ENCODE assay signal across 8 cellular contexts in the genomic region with DNA sequence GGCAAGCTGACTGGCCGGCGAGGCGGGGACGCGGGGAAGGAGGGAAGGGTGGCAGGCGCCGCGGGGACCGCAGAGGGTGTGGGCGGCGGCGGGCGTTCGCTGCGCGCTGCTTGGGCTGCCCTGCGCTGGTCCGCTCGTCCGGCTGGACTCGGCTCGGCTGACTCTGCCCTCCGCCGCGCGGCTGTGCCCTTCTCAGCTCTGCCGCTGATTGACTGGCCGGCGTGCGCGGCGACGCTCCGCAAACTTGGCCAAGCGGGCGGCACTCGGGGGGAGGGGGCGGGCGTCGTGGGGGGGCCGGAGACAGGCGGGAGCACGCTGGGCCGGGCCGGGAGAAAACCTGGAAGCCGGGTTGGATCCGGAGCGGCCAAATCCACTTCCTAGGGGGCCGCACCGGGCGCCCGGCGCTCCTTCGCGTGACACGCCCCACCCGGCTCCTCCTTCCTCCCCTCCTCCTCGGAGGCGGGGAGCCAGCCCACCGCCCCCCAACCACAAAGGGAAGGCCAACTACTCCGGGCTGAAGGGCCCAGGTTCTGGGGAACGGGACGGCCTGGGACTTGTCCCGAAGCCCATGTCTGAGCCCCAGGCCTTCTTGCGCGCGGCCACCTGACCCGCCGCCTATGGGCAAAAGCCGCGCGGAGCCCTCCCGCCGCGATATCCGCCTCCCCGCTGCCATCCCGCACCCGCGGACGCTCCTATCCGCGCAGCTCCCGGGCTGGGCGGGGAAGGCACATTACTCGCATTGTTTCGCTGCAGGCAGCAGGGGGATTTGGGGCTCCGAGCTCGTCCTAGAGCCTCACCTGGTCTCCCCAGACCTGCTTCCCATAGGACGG. TPM values are rescaled to one million over a fixed set of nuclear protein-coding genes. Genes with fewer than 3 reads are reported as not detected.
DNase-seq lines count a peak whose midpoint lies in the region; ATAC-seq, FAIRE-seq and TF ChIP-seq lines count a peak whose summit lies in the region.

GPC4 (minus strand) TSS at position 214 of the 830 bp plus-strand sequence. CDS start 524 bp downstream, outside the sequence.

- H3K4me1 Mint-ChIP-seq in brain, result peaks cover 49% of the 10 kb centered on the region
- H3K4me1 Mint-ChIP-seq in stimulated activated memory B cell treated with anti-CD40 and anti-IgM and Interleukin-4, amounts not matched to agents 10 μg/mL and 1 μg/mL and 100 μg/mL, for 72 hours, result peaks cover 5% of the 10 kb centered on the region
- peaks cover 0 to 1% of the 10 kb centered on the region in 2 donors for H3K4me1 Mint-ChIP-seq in effector memory CD8-positive, alpha-beta T cell (ENCODE audit: low read depth in 2 of 2)

- DNase-seq in NCI-H1436 (lab: John Stamatoyannopoulos, UW), result peak; percentile 24
- DNase-seq in NCI-H1436 treated with DMSO at 0.1 percent for 48 hours (lab: John Stamatoyannopoulos, UW), result no peak
- DNase-seq in MM.1S, result peak; percentile 48
- peak; percentile 90 for DNase-seq in kidney
- no peak for DNase-seq in effector memory CD8-positive, alpha-beta T cell

- no peak for TF ChIP-seq CTCF in MM.1S (IDR thresholded peaks at IDR 0.05; ENCODE audit: low read length)
- peak in 1 of 2 experiments; percentile 24 for TF ChIP-seq CTCF in brain (conservative IDR thresholded peaks at IDR 0.05)
- TF ChIP-seq CTCF in kidney (IDR thresholded peaks at IDR 0.05; ENCODE audit: borderline replicate concordance, extremely low read depth, insufficient read depth), result no peak

- H3K4me3 ChIP-seq in MM.1S (ENCODE audit: low read length) (peak within 1 kb of the TSS; percentile 74), kidney (ENCODE audit: low read length in 2 of 2) (peak within 1 kb of the TSS; percentile 63 to 70)

- H3K9me3 ChIP-seq in MM.1S (replicated peaks; ENCODE audit: insufficient read depth, low read length) (no peaks in the 10 kb centered on the region), kidney (ENCODE audit: control insufficient read depth in 1 of 2, low read length in 2 of 2) (no peaks in the 10 kb centered on the region)

- H2AFZ ChIP-seq in MM.1S (ENCODE audit: low read length), result peak within 1 kb of the TSS; percentile 77

- H3K27ac Mint-ChIP-seq in brain, result peak within 1 kb of the TSS; percentile 66 to 93 (median 89)
- peak within 1 kb of the TSS; percentile 24 for H3K27ac Mint-ChIP-seq in stimulated activated memory B cell treated with anti-CD40 and anti-IgM and Interleukin-4, amounts not matched to agents 10 μg/mL and 1 μg/mL and 100 μg/mL, for 72 hours
- no peak within 1 kb of the TSS for H3K27ac Mint-ChIP-seq in effector memory CD8-positive, alpha-beta T cell

- H3K36me3 Mint-ChIP-seq in brain, result no peaks in the 10 kb centered on the region
- H3K36me3 Mint-ChIP-seq in stimulated activated memory B cell treated with anti-CD40 and anti-IgM and Interleukin-4, amounts not matched to agents 10 μg/mL and 1 μg/mL and 100 μg/mL, for 72 hours, result no peaks in the 10 kb centered on the region
- no peaks in the 10 kb centered on the region for H3K36me3 Mint-ChIP-seq in effector memory CD8-positive, alpha-beta T cell (ENCODE audit: insufficient read depth)

- ATAC-seq in stimulated activated memory B cell treated with anti-CD40 and anti-IgM and Interleukin-4, amounts not matched to agents 10 μg/mL and 1 μg/mL and 100 μg/mL, for 72 hours, result no peak
- ATAC-seq in GM18868 (IDR thresholded peaks at IDR 0.05; ENCODE audit: unreplicated experiment), result no peak
- no peak for ATAC-seq in effector memory CD8-positive, alpha-beta T cell (replicated peaks)

- no peaks in the 10 kb centered on the region for H3K9me2 ChIP-seq in MM.1S (replicated peaks; ENCODE audit: insufficient read depth, low read length)

- H3K9me3 Mint-ChIP-seq in brain, result no peaks in the 10 kb centered on the region
- H3K9me3 Mint-ChIP-seq in stimulated activated memory B cell treated with anti-CD40 and anti-IgM and Interleukin-4, amounts not matched to agents 10 μg/mL and 1 μg/mL and 100 μg/mL, for 72 hours, result peaks cover 3% of the 10 kb centered on the region
- H3K9me3 Mint-ChIP-seq in effector memory CD8-positive, alpha-beta T cell, result peaks cover 0 to 2% of the 10 kb centered on the region in 2 donors

- FAIRE-seq in kidney (lab: Jason Lieb, UNC), result no peak

- H4K20me1 ChIP-seq in MM.1S (ENCODE audit: insufficient read depth, low read length), result no peaks in the 10 kb centered on the region

- peak within 1 kb of the TSS; percentile 87 to 94 (median 93) for H3K4me3 Mint-ChIP-seq in brain
- peak within 1 kb of the TSS; percentile 71 for H3K4me3 Mint-ChIP-seq in stimulated activated memory B cell treated with anti-CD40 and anti-IgM and Interleukin-4, amounts not matched to agents 10 μg/mL and 1 μg/mL and 100 μg/mL, for 72 hours
- H3K4me3 Mint-ChIP-seq in effector memory CD8-positive, alpha-beta T cell, result peak within 1 kb of the TSS in 1 of 2 donors; percentile 19

- H3K27me3 Mint-ChIP-seq in brain, result peaks cover 16% of the 10 kb centered on the region
- H3K27me3 Mint-ChIP-seq in stimulated activated memory B cell treated with anti-CD40 and anti-IgM and Interleukin-4, amounts not matched to agents 10 μg/mL and 1 μg/mL and 100 μg/mL, for 72 hours, result peaks cover 35% of the 10 kb centered on the region
- peaks cover 7 to 64% of the 10 kb centered on the region in 2 donors for H3K27me3 Mint-ChIP-seq in effector memory CD8-positive, alpha-beta T cell

- H3K9ac ChIP-seq in MM.1S (ENCODE audit: low read length), result peak within 1 kb of the TSS; percentile 65
- peak within 1 kb of the TSS in 1 of 2 donors; percentile 61 for H3K9ac ChIP-seq in kidney (ENCODE audit: low read length in 2 of 2)

- H3F3A ChIP-seq in MM.1S (ENCODE audit: insufficient read depth, low read length), result no peaks in the 10 kb centered on the region

- no peaks in the 10 kb centered on the region for H3K79me2 ChIP-seq in MM.1S (ENCODE audit: low read length)

- intact Hi-C loops in kidney (cut with DNase I), result no loop called here

- H3K27ac ChIP-seq in MM.1S (ENCODE audit: low read length) (no peak within 1 kb of the TSS), kidney (ENCODE audit: low read depth in 2 of 2, low read length in 2 of 2) (peak within 1 kb of the TSS in 1 of 2 donors; percentile 43)

- no peaks in the 10 kb centered on the region for H3K27me3 ChIP-seq in MM.1S (replicated peaks; ENCODE audit: insufficient read depth, low read length)

- H3K36me3 ChIP-seq in MM.1S (replicated peaks; ENCODE audit: insufficient read depth, low read length), result no peaks in the 10 kb centered on the region
- H3K36me3 ChIP-seq in kidney (ENCODE audit: control insufficient read depth in 1 of 2, insufficient read depth in 2 of 2, low read length in 2 of 2), result no peaks in the 10 kb centered on the region

- H3K4me1 ChIP-seq in MM.1S (ENCODE audit: low read length), result no peaks in the 10 kb centered on the region
- H3K4me1 ChIP-seq in kidney (ENCODE audit: control insufficient read depth in 1 of 2, insufficient read depth in 1 of 2, low read depth in 1 of 2, low read length in 2 of 2), result peaks cover 0 to 2% of the 10 kb centered on the region in 2 donors

- peak within 1 kb of the TSS; percentile 73; the same call in 1 of the 2 replicates for H3K4me2 ChIP-seq in MM.1S (ENCODE audit: low read depth, low read length)

RNA-seq across cellular contexts. Expression of gene GPC4, which starts in this region (rescaled TPM):
- 3.7 TPM for polyA plus RNA-seq in brain (ENCODE audit: insufficient read depth, low read depth, low replicate concordance)
- 70.3 TPM for total RNA-seq in kidney
- polyA plus RNA-seq in kidney (ENCODE audit: insufficient read depth, low read depth, low replicate concordance), result 19.5 TPM

Comparison
In these comparisons a context has a peak if more than half of its experiments do, and no peak if none do; other contexts are left out.
1. DNase-seq: peak in NCI-H1436 (single experiment), MM.1S (single experiment) and kidney (single experiment); none in NCI-H1436 treated with DMSO at 0.1 percent for 48 hours (single experiment) and effector memory CD8-positive, alpha-beta T cell (0 of 3).
2. H3K27ac Mint-ChIP-seq: peak in brain (5 of 5) and stimulated activated memory B cell treated with anti-CD40 and anti-IgM and Interleukin-4, amounts not matched to agents 10 μg/mL and 1 μg/mL and 100 μg/mL, for 72 hours (single experiment); none in effector memory CD8-positive, alpha-beta T cell (0 of 2).